ENCODE assay signal across 14 cellular contexts in genomic region chr2:46769809-46770208, GRCh38.
A peak's percentile ranks its signal among the peaks of the same experiment; 100 is the strongest.
DNase-seq lines count a peak whose midpoint lies in the region; ATAC-seq and TF ChIP-seq lines count a peak whose summit lies in the region.
"Had no signal": no experiment of that assay in that cellular context is flagged by ENCODE, and none has a peak within 500 bp of the region (broad histone marks: within the 10 kb centered on the region; RNA-seq: fewer than 3 reads in every experiment).

No MANE protein-coding gene starts in this region.

- ATAC-seq in HG03460 (IDR thresholded peaks at IDR 0.05; ENCODE audit: unreplicated experiment), result no peak

- TF ChIP-seq RAD21 in liver (IDR thresholded peaks at IDR 0.05), result peak; percentile 24 to 60

- H3F3A ChIP-seq in MM.1S (ENCODE audit: insufficient read depth, low read length), result no peaks in the 10 kb centered on the region

- H3K9ac ChIP-seq in liver (ENCODE audit: low read depth in 1 of 2, low read length in 2 of 2), result no peak overlapping the region
- no peak overlapping the region for H3K9ac ChIP-seq in MM.1S (ENCODE audit: low read length)

- H3K36me3 ChIP-seq in WERI-Rb-1 (no peaks in the 10 kb centered on the region), liver (ENCODE audit: control insufficient read depth in 4 of 4, insufficient read depth in 3 of 4, low read depth in 1 of 4, low read length in 3 of 4) (no peaks in the 10 kb centered on the region), MM.1S (replicated peaks; ENCODE audit: insufficient read depth, low read length) (no peaks in the 10 kb centered on the region)
- H3K36me3 ChIP-seq: ovary, SJCRH30 had no signal

- H3K4me2 ChIP-seq in MM.1S (ENCODE audit: low read depth, low read length), result no peak overlapping the region

- WGBS in liver, result 41% methylated on average over 1 of the region's 1 CpG

- intact Hi-C loops in head of caudate nucleus (cut with DNase I), result no loop called here

- H3K4me3 ChIP-seq in WERI-Rb-1 (ENCODE audit: low read depth, low read length) (no peak overlapping the region), liver (ENCODE audit: low read depth in 1 of 3, low read length in 3 of 3) (no peak overlapping the region), MM.1S (ENCODE audit: low read length) (no peak overlapping the region)
- H3K4me3 ChIP-seq: ovary, SJCRH30 had no signal

- no peak overlapping the region for H3K27ac ChIP-seq in WERI-Rb-1
- no peak overlapping the region for H3K27ac ChIP-seq in liver (ENCODE audit: low read depth in 1 of 2, low read length in 2 of 2)
- H3K27ac ChIP-seq in MM.1S (ENCODE audit: low read length), result no peak overlapping the region
- H3K27ac ChIP-seq: ovary, SJCRH30 had no signal

- TF ChIP-seq CTCF in LNCAP (IDR thresholded peaks at IDR 0.05), result peak; percentile 28; the same call in 1 of the 2 replicates
- peak; percentile 28; the same call in 1 of the 2 replicates for TF ChIP-seq CTCF in WERI-Rb-1 (IDR thresholded peaks at IDR 0.05; ENCODE audit: low read depth, low read length)
- peak; percentile 22 for TF ChIP-seq CTCF in liver (IDR thresholded peaks at IDR 0.05; ENCODE audit: low read depth, low read length, missing input control)
- no peak; the same call in 1 of the 2 replicates for TF ChIP-seq CTCF in MM.1S (IDR thresholded peaks at IDR 0.05; ENCODE audit: low read length)

- H3K9me3 ChIP-seq in WERI-Rb-1 (ENCODE audit: severe bottlenecking), result no peaks in the 10 kb centered on the region
- no peaks in the 10 kb centered on the region for H3K9me3 ChIP-seq in liver (ENCODE audit: control insufficient read depth in 4 of 4, low read length in 3 of 4)
- H3K9me3 ChIP-seq in MM.1S (replicated peaks; ENCODE audit: insufficient read depth, low read length), result no peaks in the 10 kb centered on the region
- H3K9me3 ChIP-seq: ovary, SJCRH30 had no signal

- no peak overlapping the region for H2AFZ ChIP-seq in MM.1S (ENCODE audit: low read length)

- H3K79me2 ChIP-seq in MM.1S (ENCODE audit: low read length), result no peaks in the 10 kb centered on the region

- H3K27me3 ChIP-seq in WERI-Rb-1 (ENCODE audit: insufficient read depth, low read depth, severe bottlenecking) (no peaks in the 10 kb centered on the region), liver (ENCODE audit: control insufficient read depth in 4 of 4, insufficient read depth in 4 of 4, low read length in 3 of 4) (no peaks in the 10 kb centered on the region), MM.1S (replicated peaks; ENCODE audit: insufficient read depth, low read length) (no peaks in the 10 kb centered on the region)
- H3K27me3 ChIP-seq: ovary, SJCRH30 had no signal

- no peaks in the 10 kb centered on the region for H3K9me2 ChIP-seq in MM.1S (replicated peaks; ENCODE audit: insufficient read depth, low read length)

- H4K20me1 ChIP-seq in MM.1S (ENCODE audit: insufficient read depth, low read length), result no peaks in the 10 kb centered on the region

- H3K4me1 ChIP-seq in liver (ENCODE audit: control insufficient read depth in 4 of 4, insufficient read depth in 4 of 4, low read length in 3 of 4) (peaks cover 0 to 4% (median 0%) of the 10 kb centered on the region in 4 donors), MM.1S (ENCODE audit: low read length) (no peaks in the 10 kb centered on the region)

- DNase-seq in DMS153 (lab: John Stamatoyannopoulos, UW) (peak; percentile 54), WERI-Rb-1 (no peak), cerebellum (ENCODE audit: low spot score) (no peak), head of caudate nucleus (no peak), MM.1S (no peak)
- DNase-seq: activated CD8-positive, alpha-beta memory T cell treated with anti-CD3 and anti-CD28 coated beads, Interleukin-2, amount 50 U/mL, for 48 hours; anterior cingulate cortex; CD4-positive, alpha-beta memory T cell; ovary; stimulated activated CD4-positive, alpha-beta T cell treated with anti-CD3 and anti-CD28 coated beads, Interleukin-4, amount 100 ng/mL, for 4 hours had no signal

TF ChIP-seq in liver, 16 proteins besides CTCF, POLR2A, EP300 and RAD21:
- no peak for TF ChIP-seq EGR1 (IDR thresholded peaks at IDR 0.05; ENCODE audit: low read depth in 2 of 2)
- TF ChIP-seq ZBTB33 (IDR thresholded peaks at IDR 0.05), result no peak
- TF ChIP-seq GABPA (IDR thresholded peaks at IDR 0.05 in 1 of 2, conservative IDR thresholded peaks at IDR 0.05 in 1 of 2), result no peak
- TF ChIP-seq ATF3 (IDR thresholded peaks at IDR 0.05), result no peak
- TF ChIP-seq NR2F2 (IDR thresholded peaks at IDR 0.05), result no peak
- TF ChIP-seq HNF4G (IDR thresholded peaks at IDR 0.05), result no peak
- no peak for TF ChIP-seq RXRA (IDR thresholded peaks at IDR 0.05)
- no peak for TF ChIP-seq MAX (IDR thresholded peaks at IDR 0.05)
- TF ChIP-seq JUND (IDR thresholded peaks at IDR 0.05), result no peak
- no peak for TF ChIP-seq TAF1 (conservative IDR thresholded peaks at IDR 0.05)
- no peak for TF ChIP-seq FOXA1 (IDR thresholded peaks at IDR 0.05)
- TF ChIP-seq HNF4A (conservative IDR thresholded peaks at IDR 0.05), result no peak
